In genomic region chr1:150366416-150367296, GRCh38 we compare ENCODE assay signal across 8 cellular contexts. TPM values are rescaled to one million over a fixed set of nuclear protein-coding genes. Genes with fewer than 3 reads are reported as not detected.
DNase-seq lines count a peak whose midpoint lies in the region; ATAC-seq and TF ChIP-seq lines count a peak whose summit lies in the region.

No MANE protein-coding gene starts in this region.

- ATAC-seq in naive B cell (ENCODE audit: low read depth in 2 of 2) (no peak), HG02623 (IDR thresholded peaks at IDR 0.05; ENCODE audit: unreplicated experiment) (no peak)

- H3K4me1 ChIP-seq in colonic mucosa = no peaks in the 10 kb centered on the region

- H3K36me3 Mint-ChIP-seq in naive B cell = peaks cover 14 to 22% of the 10 kb centered on the region in 2 donors

- no peaks in the 10 kb centered on the region for H3K36me3 ChIP-seq in colonic mucosa

- H3K4me3 ChIP-seq in NB4 (ENCODE audit: low read depth, low read length) (peak overlapping the region; percentile 98), colonic mucosa (peak overlapping the region; percentile 41)

- no peaks in the 10 kb centered on the region for H3K27me3 Mint-ChIP-seq in naive B cell

- TF ChIP-seq CTCF in NB4 (IDR thresholded peaks at IDR 0.05; ENCODE audit: low read depth, low read length) (no peak), colonic mucosa (IDR thresholded peaks at IDR 0.05) (no peak)

- DNase-seq in ELR (ENCODE audit: low read depth) = peak; percentile 73
- peak; percentile 44 for DNase-seq in NB4 (ENCODE audit: low read depth)
- DNase-seq in colonic mucosa = no peak
- DNase-seq in naive B cell = no peak
- DNase-seq in Ammon's horn (ENCODE audit: low spot score) = no peak
- DNase-seq in activated gamma-delta T cell (lab: John Stamatoyannopoulos, UW) = no peak
- no peak for DNase-seq in NCI-H1436 (lab: John Stamatoyannopoulos, UW)

- intact Hi-C loops in colonic mucosa (cut with DNase I) = no loop called here

- H3K4me3 Mint-ChIP-seq in naive B cell = peak overlapping the region; percentile 95 to 99 (median 96)

- peaks cover 28 to 53% (median 38%) of the 10 kb centered on the region in 3 donors for H3K4me1 Mint-ChIP-seq in naive B cell

- peak overlapping the region; percentile 51 to 99 (median 98) for H3K27ac Mint-ChIP-seq in naive B cell

- peak overlapping the region in 1 of 2 donors; percentile 82 for H3K9ac ChIP-seq in colonic mucosa (ENCODE audit: low read depth in 2 of 2, low read length in 2 of 2)

- no peaks in the 10 kb centered on the region for H3K27me3 ChIP-seq in colonic mucosa

- peaks cover 0 to 14% (median 7%) of the 10 kb centered on the region in 7 donors for H3K9me3 Mint-ChIP-seq in naive B cell

- no peaks in the 10 kb centered on the region for H3K9me3 ChIP-seq in colonic mucosa

- no peak for TF ChIP-seq POLR2A in NB4 (IDR thresholded peaks at IDR 0.05; ENCODE audit: extremely low read depth, insufficient read length)

- peak overlapping the region; percentile 96 for H3K27ac ChIP-seq in colonic mucosa

RNA-seq across cellular contexts. Expression of gene RPRD2, which starts 2.7 kb away (rescaled TPM):
- total RNA-seq in colonic mucosa = 10 to 100 TPM; 27.0 to 28.9 TPM
- 10 to 100 TPM in 5 of 6 donors, 1 to 10 TPM in 1; 2.6 to 49.9 (median 28.6) TPM for polyA plus RNA-seq in naive B cell (ENCODE audit: low read depth in 6 of 6)

RNA-seq across cellular contexts. Expression of gene PRPF3, which starts 45.3 kb away (rescaled TPM):
- total RNA-seq in colonic mucosa = 10 to 100 TPM; 43.4 to 47.3 TPM
- 10 to 100 TPM; 13.0 to 38.7 (median 14.6) TPM for polyA plus RNA-seq in naive B cell (ENCODE audit: low read depth in 6 of 6)

Comparison
In these comparisons a context has a peak if more than half of its experiments do, and no peak if none do; other contexts are left out.
1. DNase-seq: peak in ELR (single experiment) and NB4 (single experiment); none in colonic mucosa (single experiment), naive B cell (single experiment), Ammon's horn (single experiment), activated gamma-delta T cell (single experiment) and NCI-H1436 (single experiment).